In genomic region chr18:80037300-80037699, GRCh38 we compare ENCODE assay signal across 21 cellular contexts.
"Had no signal": no experiment of that assay in that cellular context is flagged by ENCODE, and none has a peak within 500 bp of the region (broad histone marks: within the 10 kb centered on the region; RNA-seq: fewer than 3 reads in every experiment).

No MANE protein-coding gene starts in this region.

- H3K27ac Mint-ChIP-seq: progenitor cell of endocrine pancreas had no signal

- DNase-seq: colonic mucosa; dermis blood vessel endothelial cell; effector CD4-positive, alpha-beta T cell; endodermal cell; foreskin melanocyte; heart left ventricle; islet precursor cell; mammary epithelial cell; naive thymus-derived CD4-positive, alpha-beta T cell; nucleus accumbens; pancreas; small intestine; stimulated activated CD4-positive, alpha-beta T cell treated with anti-CD3 and anti-CD28 coated beads, Interleukin-12 subunit alpha, Interleukin-12 subunit beta, amount 100 ng/mL, for 4 hours; stimulated activated naive CD4-positive, alpha-beta T cell; stomach; substantia nigra; transverse colon had no signal

- H3K27ac ChIP-seq: colonic mucosa, heart left ventricle, pancreas, stomach, thoracic aorta, transverse colon had no signal

- H3K4me3 ChIP-seq: colonic mucosa, heart left ventricle, pancreas, stomach, thoracic aorta, transverse colon had no signal

- H3K27me3 ChIP-seq: colonic mucosa, heart left ventricle, pancreas, stomach, transverse colon had no signal

- H3K4me3 Mint-ChIP-seq: endodermal cell had no signal

- H3K36me3 ChIP-seq: colonic mucosa had no signal

- H3K9me3 Mint-ChIP-seq: endodermal cell had no signal

- ATAC-seq: heart left ventricle; left lobe of liver; naive thymus-derived CD4-positive, alpha-beta T cell; pancreas; right cardiac atrium had no signal

- H3K9me3 ChIP-seq: colonic mucosa, heart left ventricle, pancreas, stomach, thoracic aorta, transverse colon had no signal

- H3K27me3 Mint-ChIP-seq: naive thymus-derived CD4-positive, alpha-beta T cell; progenitor cell of endocrine pancreas had no signal
